Comparison of ENCODE assay signal across 1 cellular context in the genomic region with DNA sequence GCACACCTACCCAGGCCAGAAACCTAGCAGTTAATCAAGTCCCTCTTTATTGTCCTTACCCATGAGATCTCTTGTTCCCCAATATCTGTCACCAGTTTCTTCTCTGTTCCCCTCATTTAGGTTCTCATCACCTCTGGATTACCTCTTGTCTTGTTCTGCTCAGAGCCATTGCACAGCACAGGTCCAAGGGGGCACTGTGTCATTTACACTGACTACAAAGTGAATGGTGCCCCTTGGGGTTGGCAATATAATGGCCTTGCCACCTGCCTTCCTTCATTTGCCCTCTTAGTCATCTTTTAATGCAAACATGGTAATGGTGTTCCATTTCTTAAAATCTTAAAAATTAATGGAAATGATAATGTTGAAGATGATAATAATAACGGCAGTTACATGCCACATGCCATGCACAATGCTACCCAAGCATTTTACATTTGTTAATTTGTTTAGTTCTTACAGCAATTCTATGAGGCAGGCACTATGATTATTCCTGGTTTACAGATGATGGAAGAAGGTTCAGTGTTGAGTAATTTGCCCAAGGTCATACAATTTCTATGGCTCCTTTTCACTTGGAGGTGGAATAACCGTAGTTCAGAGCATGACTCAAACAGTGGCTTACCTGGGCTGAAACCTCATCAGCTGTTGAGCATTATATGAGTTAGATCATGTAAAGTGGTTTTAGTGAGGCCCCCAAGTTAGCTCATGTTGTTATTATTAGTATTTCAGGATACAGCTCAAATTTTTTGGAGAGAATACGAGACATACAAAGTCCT.
TF ChIP-seq lines count a peak whose summit lies in the region.

No MANE protein-coding gene starts in this region.

TF ChIP-seq in GM12878, 131 proteins besides CTCF, POLR2A, EP300 and RAD21:
- TF ChIP-seq RUNX3 (IDR thresholded peaks at IDR 0.05; ENCODE audit: low read length), result peak; percentile 24; the same call in 1 of the 2 replicates
- TF ChIP-seq ESRRA (IDR thresholded peaks at IDR 0.05; ENCODE audit: low read length), result no peak
- TF ChIP-seq SRF (IDR thresholded peaks at IDR 0.05; ENCODE audit: low read depth in 2 of 2, low read length in 2 of 2), result no peak
- TF ChIP-seq, protein P1, sequence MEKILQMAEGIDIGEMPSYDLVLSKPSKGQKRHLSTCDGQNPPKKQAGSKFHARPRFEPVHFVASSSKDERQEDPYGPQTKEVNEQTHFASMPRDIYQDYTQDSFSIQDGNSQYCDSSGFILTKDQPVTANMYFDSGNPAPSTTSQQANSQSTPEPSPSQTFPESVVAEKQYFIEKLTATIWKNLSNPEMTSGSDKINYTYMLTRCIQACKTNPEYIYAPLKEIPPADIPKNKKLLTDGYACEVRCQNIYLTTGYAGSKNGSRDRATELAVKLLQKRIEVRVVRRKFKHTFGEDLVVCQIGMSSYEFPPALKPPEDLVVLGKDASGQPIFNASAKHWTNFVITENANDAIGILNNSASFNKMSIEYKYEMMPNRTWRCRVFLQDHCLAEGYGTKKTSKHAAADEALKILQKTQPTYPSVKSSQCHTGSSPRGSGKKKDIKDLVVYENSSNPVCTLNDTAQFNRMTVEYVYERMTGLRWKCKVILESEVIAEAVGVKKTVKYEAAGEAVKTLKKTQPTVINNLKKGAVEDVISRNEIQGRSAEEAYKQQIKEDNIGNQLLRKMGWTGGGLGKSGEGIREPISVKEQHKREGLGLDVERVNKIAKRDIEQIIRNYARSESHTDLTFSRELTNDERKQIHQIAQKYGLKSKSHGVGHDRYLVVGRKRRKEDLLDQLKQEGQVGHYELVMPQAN (conservative IDR thresholded peaks at IDR 0.05), result no peak
- TF ChIP-seq, protein P2, sequence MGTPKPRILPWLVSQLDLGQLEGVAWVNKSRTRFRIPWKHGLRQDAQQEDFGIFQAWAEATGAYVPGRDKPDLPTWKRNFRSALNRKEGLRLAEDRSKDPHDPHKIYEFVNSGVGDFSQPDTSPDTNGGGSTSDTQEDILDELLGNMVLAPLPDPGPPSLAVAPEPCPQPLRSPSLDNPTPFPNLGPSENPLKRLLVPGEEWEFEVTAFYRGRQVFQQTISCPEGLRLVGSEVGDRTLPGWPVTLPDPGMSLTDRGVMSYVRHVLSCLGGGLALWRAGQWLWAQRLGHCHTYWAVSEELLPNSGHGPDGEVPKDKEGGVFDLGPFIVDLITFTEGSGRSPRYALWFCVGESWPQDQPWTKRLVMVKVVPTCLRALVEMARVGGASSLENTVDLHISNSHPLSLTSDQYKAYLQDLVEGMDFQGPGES (IDR thresholded peaks at IDR 0.05), result no peak
